18 cellular contexts compared by ENCODE assay signal in the genomic region with DNA sequence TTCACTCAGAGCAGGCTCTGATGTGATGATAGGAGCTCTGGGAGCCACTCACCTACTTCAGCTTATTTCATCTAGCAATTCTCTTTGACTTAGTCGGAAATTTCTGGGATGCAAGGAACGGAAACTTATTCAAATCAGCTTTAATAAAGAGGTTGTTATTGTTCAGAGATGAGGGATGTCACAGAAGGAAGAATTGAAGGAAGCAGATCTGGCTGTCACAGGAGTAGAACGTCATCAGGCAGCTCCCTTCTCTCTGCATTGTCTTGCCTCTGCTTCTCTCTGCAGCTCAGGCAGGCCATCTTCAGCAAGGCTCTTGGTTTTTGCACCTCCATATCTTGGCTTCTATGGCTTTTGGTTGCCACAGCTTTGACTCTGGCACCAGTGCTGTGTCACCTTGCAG. TPM values are rescaled to one million over a fixed set of nuclear protein-coding genes. Genes with fewer than 3 reads are reported as not detected.
A peak's percentile ranks its signal among the peaks of the same experiment; 100 is the strongest.
DNase-seq lines count a peak whose midpoint lies in the region; ATAC-seq, FAIRE-seq and TF ChIP-seq lines count a peak whose summit lies in the region.
"Had no signal": no experiment of that assay in that cellular context is flagged by ENCODE, and none has a peak within 500 bp of the region (broad histone marks: within the 10 kb centered on the region; RNA-seq: fewer than 3 reads in every experiment).

No MANE protein-coding gene starts in this region.

- H3K36me3 Mint-ChIP-seq in astrocyte (ENCODE audit: low read depth, unreplicated experiment), result no peaks in the 10 kb centered on the region

- H3K4me1 Mint-ChIP-seq in astrocyte (ENCODE audit: low read depth, unreplicated experiment), result no peaks in the 10 kb centered on the region

- CTCF ChIA-PET in HepG2 (lab: Yijun Ruan, JAX; ENCODE audit: low intra/inter-chr PET ratio, low total read pairs), result no interaction called here

- no peak overlapping the region for H3K27ac ChIP-seq in astrocyte (ENCODE audit: low read depth, low read length)
- H3K27ac ChIP-seq in HepG2 (ENCODE audit: extremely low read length, insufficient read depth, low read length), result no peak overlapping the region
- H3K27ac ChIP-seq: BLaER1 treated with 17β-estradiol and CSF1 and Interleukin-3, amounts not matched to agents 10 nM and 100 nM; HL-60 had no signal

- H3K27ac Mint-ChIP-seq in astrocyte (ENCODE audit: unreplicated experiment), result peak overlapping the region; percentile 8
- H3K27ac Mint-ChIP-seq: CD4-positive, CD25-positive, alpha-beta regulatory T cell; HFFc6 had no signal

- intact Hi-C loops in HepG2 (cut with micrococcal nuclease; ENCODE audit: unreplicated experiment), result no loop called here

- H4K20me1 ChIP-seq in astrocyte (ENCODE audit: insufficient read depth, low read length), result no peaks in the 10 kb centered on the region
- no peaks in the 10 kb centered on the region for H4K20me1 ChIP-seq in HepG2 (ENCODE audit: insufficient read depth, low read length)
- H4K20me1 ChIP-seq: BLaER1 treated with 17β-estradiol and CSF1 and Interleukin-3, amounts not matched to agents 10 nM and 100 nM had no signal

- H3K9me3 ChIP-seq in astrocyte (ENCODE audit: insufficient read depth, low read depth, low read length), result no peaks in the 10 kb centered on the region
- no peaks in the 10 kb centered on the region for H3K9me3 ChIP-seq in HepG2 (ENCODE audit: low read length)
- H3K9me3 ChIP-seq: BLaER1 treated with 17β-estradiol and CSF1 and Interleukin-3, amounts not matched to agents 10 nM and 100 nM had no signal

- FAIRE-seq in HTR-8/SVneo (lab: Jason Lieb, UNC) (peak; percentile 94), astrocyte (lab: Jason Lieb, UNC) (no peak), HepG2 (lab: Jason Lieb, UNC) (no peak), urothelium cell line (lab: Jason Lieb, UNC) (peak; percentile 87)
- FAIRE-seq: GM12891 had no signal

- H2AFZ ChIP-seq in astrocyte (ENCODE audit: low read depth, low read length), result no peak overlapping the region
- no peak overlapping the region for H2AFZ ChIP-seq in HepG2 (ENCODE audit: low read length)

- H3K4me1 ChIP-seq in astrocyte (ENCODE audit: insufficient read depth, low read length) (no peaks in the 10 kb centered on the region), HepG2 (ENCODE audit: insufficient read depth, low read length) (peaks cover 24% of the 10 kb centered on the region)

- 3% methylated on average over 3 of the region's 3 CpGs for WGBS in HepG2 (ENCODE audit: low lambda C conversion rate)

- H3K4me2 ChIP-seq in astrocyte (ENCODE audit: low read length), result no peak overlapping the region
- H3K4me2 ChIP-seq in HepG2 (ENCODE audit: low read depth, low read length), result no peak overlapping the region
- H3K4me2 ChIP-seq: BLaER1 treated with 17β-estradiol and CSF1 and Interleukin-3, amounts not matched to agents 10 nM and 100 nM had no signal

- H3K27me3 Mint-ChIP-seq in astrocyte (ENCODE audit: low read depth, unreplicated experiment), result peaks cover 14% of the 10 kb centered on the region

- no peak overlapping the region for H3K4me3 Mint-ChIP-seq in astrocyte (ENCODE audit: unreplicated experiment)
- H3K4me3 Mint-ChIP-seq: CD4-positive, CD25-positive, alpha-beta regulatory T cell; HFFc6 had no signal

- POLR2A ChIA-PET in HepG2 (lab: Yijun Ruan, JAX), result no interaction called here

- DNase-seq in HTR-8/SVneo (ENCODE audit: insufficient read length, low spot score), result no peak
- no peak for DNase-seq in astrocyte (ENCODE audit: low read depth)
- no peak for DNase-seq in HepG2 (ENCODE audit: low spot score)
- no peak for DNase-seq in urothelium cell line (ENCODE audit: low spot score)
- DNase-seq in GM19240 (ENCODE audit: insufficient read length, low spot score), result no peak
- DNase-seq: ACHN; CD4-positive, CD25-positive, alpha-beta regulatory T cell; DMS 273 treated with DMSO at 0.1 percent for 48 hours; HCEC 1CT; HFFc6 had no signal

- H3K36me3 ChIP-seq in astrocyte (ENCODE audit: insufficient read depth, low read length) (no peaks in the 10 kb centered on the region), HepG2 (replicated peaks in 1 of 2; ENCODE audit: control insufficient read depth in 1 of 2, insufficient read depth in 2 of 2, low read length in 2 of 2) (no peaks in the 10 kb centered on the region)
- H3K36me3 ChIP-seq: BLaER1 treated with 17β-estradiol and CSF1 and Interleukin-3, amounts not matched to agents 10 nM and 100 nM had no signal

- H3K79me2 ChIP-seq in astrocyte (ENCODE audit: insufficient read depth, low read length) (no peaks in the 10 kb centered on the region), HepG2 (ENCODE audit: insufficient read depth, low read length) (no peaks in the 10 kb centered on the region)

- TF ChIP-seq RAD21 in HepG2 (CRISPR knock-in tag; IDR thresholded peaks at IDR 0.05), result no peak

- TF ChIP-seq CTCF in astrocyte (IDR thresholded peaks at IDR 0.05; ENCODE audit: insufficient read depth, low read depth, low read length) (no peak), HepG2 (CRISPR knock-in tag; IDR thresholded peaks at IDR 0.05) (no peak)

- TF ChIP-seq POLR2A in HepG2 (IDR thresholded peaks at IDR 0.05; ENCODE audit: insufficient read depth in 1 of 2, low read depth in 2 of 2, low read length in 2 of 2), result no peak

- in situ Hi-C loops in HepG2 (cut with HindIII; ENCODE audit: extremely low pct_ligation_motif_present, low pct_unique_long_range_greater_than_20kb), result loop anchor here (25.0 kb wide), 1 partner anchor 549 kb away; no protein-coding TSS in a partner anchor

- ATAC-seq in HepG2, result peak; percentile 43
- ATAC-seq in GM21360 (IDR thresholded peaks at IDR 0.05; ENCODE audit: unreplicated experiment), result no peak
- no peak for ATAC-seq in HG03097 (IDR thresholded peaks at IDR 0.05; ENCODE audit: low FRiP score, unreplicated experiment)

- no peak overlapping the region for H3K4me3 ChIP-seq in astrocyte (ENCODE audit: insufficient read depth, low read depth, low read length)
- no peak overlapping the region for H3K4me3 ChIP-seq in HepG2 (replicated peaks in 1 of 3; ENCODE audit: insufficient read depth in 1 of 3, low read depth in 2 of 3, low read length in 3 of 3)
- H3K4me3 ChIP-seq: BLaER1 treated with 17β-estradiol and CSF1 and Interleukin-3, amounts not matched to agents 10 nM and 100 nM had no signal

- no TSS peak for BruUV-seq in HepG2 (replicated peaks; lab: Mats Ljungman, UMichigan)

- H3K9me3 Mint-ChIP-seq in astrocyte (ENCODE audit: unreplicated experiment), result no peaks in the 10 kb centered on the region
- H3K9me3 Mint-ChIP-seq: CD4-positive, CD25-positive, alpha-beta regulatory T cell; HFFc6 had no signal

- no peak overlapping the region for H3K9ac ChIP-seq in astrocyte (ENCODE audit: low read length)
- H3K9ac ChIP-seq in HepG2 (ENCODE audit: insufficient read depth, low read depth, low read length), result no peak overlapping the region
- H3K9ac ChIP-seq: BLaER1 treated with 17β-estradiol and CSF1 and Interleukin-3, amounts not matched to agents 10 nM and 100 nM had no signal

- TF ChIP-seq EP300 in HepG2 (IDR thresholded peaks at IDR 0.05; ENCODE audit: low read depth in 2 of 2, low read length in 2 of 2) (no peak), HepG2 (CRISPR knock-in tag; IDR thresholded peaks at IDR 0.05; ENCODE audit: borderline replicate concordance) (no peak)

- H3K27me3 ChIP-seq in astrocyte (ENCODE audit: insufficient read depth, low read length) (peaks cover 11% of the 10 kb centered on the region), HepG2 (ENCODE audit: control insufficient read depth in 1 of 2, insufficient read depth in 2 of 2, low read length in 2 of 2) (no peaks in the 10 kb centered on the region; a peak in 1 of 5 replicates)
- H3K27me3 ChIP-seq: BLaER1 treated with 17β-estradiol and CSF1 and Interleukin-3, amounts not matched to agents 10 nM and 100 nM had no signal

RNA-seq across cellular contexts. Expression of a gene that starts 7.6 kb away (rescaled TPM):
- 0.36 TPM in 1 of 2 replicates, not detected in the other for total RNA-seq in astrocyte
- total RNA-seq in HepG2 (2016; rRNA removed; fragmentation: Illumina TruSeq; extraction: Trizol), result not detected in 2 replicates
- not detected in 2 replicates for total RNA-seq in HepG2 (2016; cell fraction: cytosol; rRNA removed; fragmentation: Illumina TruSeq; extraction: Trizol; ENCODE audit: low read depth)
- not detected in 2 replicates for total RNA-seq in HepG2 (2016; cell fraction: insoluble cytoplasmic fraction; rRNA removed; fragmentation: Illumina TruSeq; extraction: Trizol)
- total RNA-seq in HepG2 (2016; cell fraction: membrane; rRNA removed; fragmentation: Illumina TruSeq; extraction: Trizol), result not detected in 2 replicates
- not detected in 2 replicates for total RNA-seq in HepG2 (2016; cell fraction: nucleus; rRNA removed; fragmentation: Illumina TruSeq; extraction: Trizol)
- not detected in 2 replicates for polyA plus RNA-seq in HepG2 (2011; rRNA removed)
- not detected in 2 replicates for polyA plus RNA-seq in HepG2 (2011; cell fraction: cytosol; rRNA removed)
- not detected in 2 replicates for polyA plus RNA-seq in HepG2 (2011; cell fraction: nucleus; rRNA removed)
- not detected in 2 replicates for polyA plus RNA-seq in HepG2 (2012)
- not detected in 2 replicates for polyA plus RNA-seq in HepG2 (2016; cell fraction: cytosol; fragmentation: Illumina TruSeq; extraction: Trizol; ENCODE audit: low read depth)
- polyA plus RNA-seq in HepG2 (2016; cell fraction: insoluble cytoplasmic fraction; fragmentation: Illumina TruSeq; extraction: Trizol; ENCODE audit: low read depth), result not detected in 2 replicates
- not detected in 2 replicates for polyA plus RNA-seq in HepG2 (2016; cell fraction: membrane; fragmentation: Illumina TruSeq; extraction: Trizol; ENCODE audit: low read depth)
- not detected in 2 replicates for polyA plus RNA-seq in HepG2 (2016; cell fraction: nucleus; fragmentation: Illumina TruSeq; extraction: Trizol; ENCODE audit: insufficient read depth, low read depth)
- 0.12 TPM in 1 of 2 replicates, not detected in the other for polyA minus RNA-seq in HepG2 (2011; rRNA and poly(A)+ RNA removed; ENCODE audit: low replicate concordance)
- not detected in 2 replicates for polyA minus RNA-seq in HepG2 (2011; cell fraction: cytosol; rRNA and poly(A)+ RNA removed)
- not detected in 2 replicates for polyA minus RNA-seq in HepG2 (2011; cell fraction: nucleus; rRNA and poly(A)+ RNA removed)
- total RNA-seq: A172, Daoy, H4, HFFc6 had no signal

RNA-seq across cellular contexts. Expression of a gene that starts 32.7 kb away (rescaled TPM):
- total RNA-seq in astrocyte (5.4 and 6.0 TPM in 2 replicates), HepG2 (2016; rRNA removed; fragmentation: Illumina TruSeq; extraction: Trizol) (1.3 and 1.9 TPM in 2 replicates)
- total RNA-seq in HepG2 (2016; cell fraction: cytosol; rRNA removed; fragmentation: Illumina TruSeq; extraction: Trizol; ENCODE audit: low read depth), result 0.40 and 0.44 TPM in 2 replicates
- 1.0 and 1.8 TPM in 2 replicates for total RNA-seq in HepG2 (2016; cell fraction: insoluble cytoplasmic fraction; rRNA removed; fragmentation: Illumina TruSeq; extraction: Trizol)
- total RNA-seq in HepG2 (2016; cell fraction: membrane; rRNA removed; fragmentation: Illumina TruSeq; extraction: Trizol), result 0.93 and 1.4 TPM in 2 replicates
- 2.2 and 3.9 TPM in 2 replicates for total RNA-seq in HepG2 (2016; cell fraction: nucleus; rRNA removed; fragmentation: Illumina TruSeq; extraction: Trizol)
- polyA plus RNA-seq in HepG2 (2011; rRNA removed), result 0.47 and 0.48 TPM in 2 replicates
- polyA plus RNA-seq in HepG2 (2011; cell fraction: cytosol; rRNA removed), result 0.31 and 0.72 TPM in 2 replicates
- 0.48 and 0.74 TPM in 2 replicates for polyA plus RNA-seq in HepG2 (2011; cell fraction: nucleus; rRNA removed)
- 0.24 and 1.3 TPM in 2 replicates for polyA plus RNA-seq in HepG2 (2012)
- 0.06 and 0.10 TPM in 2 replicates for polyA plus RNA-seq in HepG2 (2016; cell fraction: cytosol; fragmentation: Illumina TruSeq; extraction: Trizol; ENCODE audit: low read depth)
- 0.99 and 1.9 TPM in 2 replicates for polyA plus RNA-seq in HepG2 (2016; cell fraction: insoluble cytoplasmic fraction; fragmentation: Illumina TruSeq; extraction: Trizol; ENCODE audit: low read depth)
- 0.19 and 0.48 TPM in 2 replicates for polyA plus RNA-seq in HepG2 (2016; cell fraction: membrane; fragmentation: Illumina TruSeq; extraction: Trizol; ENCODE audit: low read depth)
- 0.91 and 1.4 TPM in 2 replicates for polyA plus RNA-seq in HepG2 (2016; cell fraction: nucleus; fragmentation: Illumina TruSeq; extraction: Trizol; ENCODE audit: insufficient read depth, low read depth)
- polyA minus RNA-seq in HepG2 (2011; rRNA and poly(A)+ RNA removed; ENCODE audit: low replicate concordance), result 1.9 and 3.2 TPM in 2 replicates
- 1.7 TPM in 1 of 2 replicates, not detected in the other for polyA minus RNA-seq in HepG2 (2011; cell fraction: cytosol; rRNA and poly(A)+ RNA removed)
- polyA minus RNA-seq in HepG2 (2011; cell fraction: nucleus; rRNA and poly(A)+ RNA removed), result 1.2 and 1.3 TPM in 2 replicates
